ENCODE assay signal across 24 cellular contexts in genomic region chr1:169590932-169591331, GRCh38. TPM values are rescaled to one million over a fixed set of nuclear protein-coding genes. Genes with fewer than 3 reads are reported as not detected.
DNase-seq lines count a peak whose midpoint lies in the region; ATAC-seq and TF ChIP-seq lines count a peak whose summit lies in the region.
"Had no signal": no experiment of that assay in that cellular context is flagged by ENCODE, and none has a peak within 500 bp of the region (broad histone marks: within the 10 kb centered on the region; RNA-seq: fewer than 3 reads in every experiment).

No MANE protein-coding gene starts in this region.

- H3K27me3 Mint-ChIP-seq in activated CD4-positive, alpha-beta T cell treated with anti-CD3 and anti-CD28 coated beads for 36 hours: no peaks in the 10 kb centered on the region
- H3K27me3 Mint-ChIP-seq in activated CD4-positive, alpha-beta T cell treated with anti-CD3 and anti-CD28 coated beads, Interleukin-2, amount 10 ng/mL, durations not matched to agents 24 days and 14 days: peaks cover 4% of the 10 kb centered on the region

- no peak overlapping the region for H3K4me2 ChIP-seq in PC-3 (ENCODE audit: low read length)
- H3K4me2 ChIP-seq in Karpas-422 (ENCODE audit: low read depth, low read length, poor library complexity, severe bottlenecking): no peak overlapping the region
- H3K4me2 ChIP-seq: BLaER1 treated with 17β-estradiol and CSF1 and Interleukin-3, amounts not matched to agents 10 nM and 100 nM had no signal

- CTCF ChIA-PET in activated CD4-positive, alpha-beta T cell treated with anti-CD3 and anti-CD28 coated beads for 36 hours (lab: Charles Lee): no interaction called here
- CTCF ChIA-PET in PC-3 (lab: Charles Lee): no interaction called here

- H3K9ac ChIP-seq in PC-3 (ENCODE audit: low read length) (no peak overlapping the region), Karpas-422 (ENCODE audit: low read length) (no peak overlapping the region)
- H3K9ac ChIP-seq: BLaER1 treated with 17β-estradiol and CSF1 and Interleukin-3, amounts not matched to agents 10 nM and 100 nM had no signal

- peaks cover 2% of the 10 kb centered on the region for H3K36me3 Mint-ChIP-seq in activated CD4-positive, alpha-beta T cell treated with anti-CD3 and anti-CD28 coated beads for 36 hours (ENCODE audit: low read depth)
- no peaks in the 10 kb centered on the region for H3K36me3 Mint-ChIP-seq in activated CD4-positive, alpha-beta T cell treated with anti-CD3 and anti-CD28 coated beads, Interleukin-2, amount 10 ng/mL, durations not matched to agents 24 days and 14 days (ENCODE audit: low read depth)
- H3K36me3 Mint-ChIP-seq: CD4-positive, alpha-beta memory T cell had no signal

- H3K4me3 ChIP-seq in PC-3 (ENCODE audit: low read length) (no peak overlapping the region), fibroblast of mammary gland (ENCODE audit: control insufficient read depth, low read depth, low read length) (no peak overlapping the region), Karpas-422 (ENCODE audit: low read length) (no peak overlapping the region)
- H3K4me3 ChIP-seq: BLaER1 treated with 17β-estradiol and CSF1 and Interleukin-3, amounts not matched to agents 10 nM and 100 nM; SK-N-MC had no signal

- H3K79me2 ChIP-seq in PC-3 (ENCODE audit: low read length) (no peaks in the 10 kb centered on the region), Karpas-422 (ENCODE audit: low read length) (no peaks in the 10 kb centered on the region)

- no peak overlapping the region for H3K27ac Mint-ChIP-seq in activated CD4-positive, alpha-beta T cell treated with anti-CD3 and anti-CD28 coated beads for 36 hours
- H3K27ac Mint-ChIP-seq in activated CD4-positive, alpha-beta T cell treated with anti-CD3 and anti-CD28 coated beads, Interleukin-2, amount 10 ng/mL, durations not matched to agents 24 days and 14 days: no peak overlapping the region
- H3K27ac Mint-ChIP-seq: CD4-positive, alpha-beta memory T cell had no signal

- no peak overlapping the region for H3K4me3 Mint-ChIP-seq in activated CD4-positive, alpha-beta T cell treated with anti-CD3 and anti-CD28 coated beads for 36 hours
- no peak overlapping the region for H3K4me3 Mint-ChIP-seq in activated CD4-positive, alpha-beta T cell treated with anti-CD3 and anti-CD28 coated beads, Interleukin-2, amount 10 ng/mL, durations not matched to agents 24 days and 14 days
- H3K4me3 Mint-ChIP-seq: CD4-positive, alpha-beta memory T cell had no signal

- H4K20me1 ChIP-seq in PC-3 (ENCODE audit: low read length) (no peaks in the 10 kb centered on the region), Karpas-422 (ENCODE audit: insufficient read depth, low read depth, low read length) (no peaks in the 10 kb centered on the region)
- H4K20me1 ChIP-seq: BLaER1 treated with 17β-estradiol and CSF1 and Interleukin-3, amounts not matched to agents 10 nM and 100 nM had no signal

- H3K4me1 ChIP-seq in PC-3 (ENCODE audit: insufficient read depth, low read length) (peaks cover 19% of the 10 kb centered on the region), Karpas-422 (ENCODE audit: low read length) (no peaks in the 10 kb centered on the region)

- POLR2A ChIA-PET in activated CD4-positive, alpha-beta T cell treated with anti-CD3 and anti-CD28 coated beads for 36 hours (lab: Charles Lee): no interaction called here
- POLR2A ChIA-PET in PC-3 (lab: Charles Lee; ENCODE audit: unreplicated experiment): no interaction called here

- peaks cover 19% of the 10 kb centered on the region; the same call in 1 of the 2 replicates for H3K27me3 ChIP-seq in PC-3 (ENCODE audit: low read length)
- no peaks in the 10 kb centered on the region for H3K27me3 ChIP-seq in Karpas-422 (ENCODE audit: low read length)
- H3K27me3 ChIP-seq: BLaER1 treated with 17β-estradiol and CSF1 and Interleukin-3, amounts not matched to agents 10 nM and 100 nM had no signal

- H3K4me1 Mint-ChIP-seq in activated CD4-positive, alpha-beta T cell treated with anti-CD3 and anti-CD28 coated beads for 36 hours: peaks cover 91% of the 10 kb centered on the region
- H3K4me1 Mint-ChIP-seq in activated CD4-positive, alpha-beta T cell treated with anti-CD3 and anti-CD28 coated beads, Interleukin-2, amount 10 ng/mL, durations not matched to agents 24 days and 14 days: peaks cover 78% of the 10 kb centered on the region

- H3K9me3 ChIP-seq in PC-3 (ENCODE audit: low read length) (no peaks in the 10 kb centered on the region), Karpas-422 (ENCODE audit: low read length) (no peaks in the 10 kb centered on the region)
- H3K9me3 ChIP-seq: BLaER1 treated with 17β-estradiol and CSF1 and Interleukin-3, amounts not matched to agents 10 nM and 100 nM had no signal

- H3K36me3 ChIP-seq in PC-3 (ENCODE audit: low read depth, low read length): no peaks in the 10 kb centered on the region
- H3K36me3 ChIP-seq in Karpas-422 (ENCODE audit: insufficient read depth, low read length): no peaks in the 10 kb centered on the region
- H3K36me3 ChIP-seq: BLaER1 treated with 17β-estradiol and CSF1 and Interleukin-3, amounts not matched to agents 10 nM and 100 nM had no signal

- peak; percentile 11 for DNase-seq in activated CD4-positive, alpha-beta T cell treated with anti-CD3 and anti-CD28 coated beads for 36 hours
- DNase-seq in activated CD4-positive, alpha-beta T cell treated with anti-CD3 and anti-CD28 coated beads, Interleukin-2, amount 10 ng/mL, durations not matched to agents 24 days and 14 days: no peak
- peak; percentile 12 for DNase-seq in stimulated activated CD4-positive, alpha-beta T cell treated with anti-CD3 and anti-CD28 coated beads, Interleukin-4, amount 100 ng/mL, for 24 hours
- DNase-seq in stimulated activated CD4-positive, alpha-beta T cell treated with anti-CD3 and anti-CD28 coated beads, Interleukin-2, amount 100 ng/mL, for 48 hours: no peak
- DNase-seq in PC-3 (peak; percentile 40), fibroblast of mammary gland (ENCODE audit: low read depth) (peak; percentile 41), Karpas-422 (no peak), NCI-H128 (lab: John Stamatoyannopoulos, UW; ENCODE audit: unreplicated experiment) (no peak)
- DNase-seq: 8988T; CD4-positive, alpha-beta memory T cell; GF-D8; H7; KBM-7; NCI-H1105 treated with DMSO at 0.1 percent for 48 hours; NCI-H1694 treated with DMSO at 0.1 percent for 48 hours; NCI-H2081 treated with DMSO at 0.1 percent for 48 hours; NCI-H2171 treated with DMSO at 0.1 percent for 48 hours; NCI-H524 treated with DMSO at 0.1 percent for 48 hours; NCI-H82; OCI-M1; SHP77 treated with DMSO at 0.1 percent for 48 hours had no signal

- no peak for TF ChIP-seq CTCF in PC-3 (conservative IDR thresholded peaks at IDR 0.05; ENCODE audit: low read depth, low read length)
- TF ChIP-seq CTCF in fibroblast of mammary gland (conservative IDR thresholded peaks at IDR 0.05; ENCODE audit: control insufficient read depth, insufficient read depth, low read depth, low read length): no peak

- no TSS peak for BruUV-seq in PC-3 (replicated peaks; lab: Mats Ljungman, UMichigan)

- intact Hi-C loops in activated CD4-positive, alpha-beta T cell treated with anti-CD3 and anti-CD28 coated beads for 36 hours (cut with DNase I, micrococcal nuclease): no loop called here
- intact Hi-C loops in activated CD4-positive, alpha-beta T cell treated with anti-CD3 and anti-CD28 coated beads, Interleukin-2, amount 10 ng/mL, durations not matched to agents 24 days and 14 days (cut with micrococcal nuclease): no loop called here
- intact Hi-C loops in PC-3 (cut with micrococcal nuclease): no loop called here

- no peak for ATAC-seq in activated CD4-positive, alpha-beta T cell treated with anti-CD3 and anti-CD28 coated beads for 36 hours
- ATAC-seq in PC-3: no peak

- no peak overlapping the region for H3K27ac ChIP-seq in PC-3 (ENCODE audit: low read length)
- no peak overlapping the region for H3K27ac ChIP-seq in Karpas-422 (ENCODE audit: low read length)
- H3K27ac ChIP-seq: BLaER1 treated with 17β-estradiol and CSF1 and Interleukin-3, amounts not matched to agents 10 nM and 100 nM; SK-N-MC had no signal

- no peaks in the 10 kb centered on the region for H3K9me3 Mint-ChIP-seq in activated CD4-positive, alpha-beta T cell treated with anti-CD3 and anti-CD28 coated beads for 36 hours (ENCODE audit: low read depth)
- H3K9me3 Mint-ChIP-seq in activated CD4-positive, alpha-beta T cell treated with anti-CD3 and anti-CD28 coated beads, Interleukin-2, amount 10 ng/mL, durations not matched to agents 24 days and 14 days: peaks cover 9% of the 10 kb centered on the region
- H3K9me3 Mint-ChIP-seq: CD4-positive, alpha-beta memory T cell had no signal

- H3F3A ChIP-seq in PC-3 (ENCODE audit: low read length, unreplicated experiment): no peaks in the 10 kb centered on the region

- H3K9me2 ChIP-seq in PC-3 (replicated peaks; ENCODE audit: low read length) (no peaks in the 10 kb centered on the region), Karpas-422 (replicated peaks; ENCODE audit: insufficient read depth, low read length) (no peaks in the 10 kb centered on the region)

- H2AFZ ChIP-seq in PC-3 (ENCODE audit: low read length) (no peak overlapping the region), Karpas-422 (ENCODE audit: low read length) (no peak overlapping the region)

RNA-seq across cellular contexts. Expression of gene F5, which starts 4.7 kb away (rescaled TPM):
- 10 to 100 TPM; 49.8 to 57.8 TPM for total RNA-seq in activated CD4-positive, alpha-beta T cell treated with anti-CD3 and anti-CD28 coated beads for 36 hours
- 46.3 and 51.3 TPM in 2 replicates for total RNA-seq in activated CD4-positive, alpha-beta T cell treated with anti-CD3 and anti-CD28 coated beads, Interleukin-2, amount 10 ng/mL, durations not matched to agents 24 days and 14 days
- total RNA-seq in PC-3 (2014; rRNA removed): not detected in 2 replicates
- total RNA-seq in Karpas-422 (2014; rRNA removed; shearing (Covaris generic); ENCODE audit: low replicate concordance): not detected in 2 replicates
- total RNA-seq: H7, RPMI7951 had no signal

RNA-seq across cellular contexts. Expression of gene SELP, which starts 39.0 kb away (rescaled TPM):
- total RNA-seq in activated CD4-positive, alpha-beta T cell treated with anti-CD3 and anti-CD28 coated beads for 36 hours: 1 to 10 TPM in 1 of 2 experiments, under 1 TPM in 1; 0.50 to 1.4 TPM
- total RNA-seq in activated CD4-positive, alpha-beta T cell treated with anti-CD3 and anti-CD28 coated beads, Interleukin-2, amount 10 ng/mL, durations not matched to agents 24 days and 14 days: 0.14 TPM in 1 of 2 replicates, not detected in the other
- not detected in 2 replicates for total RNA-seq in PC-3 (2014; rRNA removed)
- total RNA-seq in Karpas-422 (2014; rRNA removed; shearing (Covaris generic); ENCODE audit: low replicate concordance): not detected in 2 replicates
- total RNA-seq: H7, RPMI7951 had no signal

Comparison
In these comparisons a context has a peak if more than half of its experiments do, and no peak if none do; other contexts are left out.
1. DNase-seq: peak in activated CD4-positive, alpha-beta T cell treated with anti-CD3 and anti-CD28 coated beads for 36 hours (single experiment), stimulated activated CD4-positive, alpha-beta T cell treated with anti-CD3 and anti-CD28 coated beads, Interleukin-4, amount 100 ng/mL, for 24 hours (single experiment), PC-3 (single experiment) and fibroblast of mammary gland (single experiment); none in activated CD4-positive, alpha-beta T cell treated with anti-CD3 and anti-CD28 coated beads, Interleukin-2, amount 10 ng/mL, durations not matched to agents 24 days and 14 days (single experiment), stimulated activated CD4-positive, alpha-beta T cell treated with anti-CD3 and anti-CD28 coated beads, Interleukin-2, amount 100 ng/mL, for 48 hours (0 of 2), Karpas-422 (single experiment) and NCI-H128 (single experiment).
2. RNA of gene F5, which starts 4.7 kb away (total RNA-seq): 49.8 to 57.8 TPM in activated CD4-positive, alpha-beta T cell treated with anti-CD3 and anti-CD28 coated beads for 36 hours and 46.3 to 51.3 TPM in activated CD4-positive, alpha-beta T cell treated with anti-CD3 and anti-CD28 coated beads, Interleukin-2, amount 10 ng/mL, durations not matched to agents 24 days and 14 days; not detected in PC-3 and not detected in Karpas-422; every median in the first group is over 10 times any median in the second.